ENCODE assay signal across 19 cellular contexts in genomic region chrX:78129714-78130113, GRCh38. TPM values are rescaled to one million over a fixed set of nuclear protein-coding genes. Genes with fewer than 3 reads are reported as not detected.
DNase-seq lines count a peak whose midpoint lies in the region; ATAC-seq, FAIRE-seq and TF ChIP-seq lines count a peak whose summit lies in the region.
"Had no signal": no experiment of that assay in that cellular context is flagged by ENCODE, and none has a peak within 500 bp of the region (broad histone marks: within the 10 kb centered on the region; RNA-seq: fewer than 3 reads in every experiment).

No MANE protein-coding gene starts in this region.

- no peak overlapping the region for H2BK12ac ChIP-seq in H1 (ENCODE audit: low read depth, low read length)

- H3K27me3 Mint-ChIP-seq in activated CD8-positive, alpha-beta T cell treated with anti-CD3 and anti-CD28 coated beads for 36 hours: no peaks in the 10 kb centered on the region
- no peaks in the 10 kb centered on the region for H3K27me3 Mint-ChIP-seq in activated CD8-positive, alpha-beta T cell treated with anti-CD3 and anti-CD28 coated beads, Interleukin-2, amount 10 ng/mL, durations not matched to agents 7 days and 5 days (ENCODE audit: low read depth)
- H3K27me3 Mint-ChIP-seq in GM23338 (ENCODE audit: insufficient read depth, low read depth, poor library complexity): peaks cover 2% of the 10 kb centered on the region

- TF ChIP-seq EP300 in H1 (IDR thresholded peaks at IDR 0.05; ENCODE audit: borderline replicate concordance in 1 of 2, low read depth in 2 of 2, low read length in 2 of 2): no peak

- H4K8ac ChIP-seq in H1 (ENCODE audit: extremely low read depth, insufficient read depth, low read length): no peak overlapping the region

- TF ChIP-seq CTCF in activated CD8-positive, alpha-beta T cell treated with anti-CD3 and anti-CD28 coated beads for 36 hours (IDR thresholded peaks at IDR 0.05): no peak
- TF ChIP-seq CTCF in A673 (conservative IDR thresholded peaks at IDR 0.05; ENCODE audit: low read depth, low read length) (no peak), GM23338 (conservative IDR thresholded peaks at IDR 0.05; ENCODE audit: low read depth in 2 of 2) (no peak), H1 (IDR thresholded peaks at IDR 0.05; ENCODE audit: control extremely low read depth in 1 of 3, insufficient read depth in 1 of 3, low read depth in 1 of 3, low read length in 3 of 3) (no peak)

- H3K56ac ChIP-seq in H1 (replicated peaks; ENCODE audit: insufficient read length, low read depth, low read length): no peak overlapping the region

- no peak overlapping the region for H3K4me3 ChIP-seq in A673 (ENCODE audit: low read depth, low read length, poor library complexity, severe bottlenecking)
- H3K4me3 ChIP-seq in GM23338: no peak overlapping the region
- H3K4me3 ChIP-seq in H1 (ENCODE audit: extremely low read depth in 1 of 4, insufficient read depth in 2 of 4, low read depth in 3 of 4, low read length in 4 of 4): no peak overlapping the region

- POLR2A ChIA-PET in activated CD8-positive, alpha-beta T cell treated with anti-CD3 and anti-CD28 coated beads for 36 hours (lab: Charles Lee): interaction anchor here (2.4 to 3.9 kb wide), 3 partner anchors 10 to 25 kb away, joined by 8 to 29 read pairs (median 11); partner anchors contain the start of genes PGK1 and TAF9B
- POLR2A ChIA-PET in activated CD8-positive, alpha-beta T cell treated with anti-CD3 and anti-CD28 coated beads, Interleukin-2, amount 10 ng/mL, durations not matched to agents 7 days and 5 days (lab: Charles Lee): interaction anchor here (0.6 kb wide), 1 partner anchor 10 kb away, joined by 3 read pairs; no protein-coding TSS in a partner anchor
- POLR2A ChIA-PET in A673 (lab: Charles Lee; ENCODE audit: low non-redundant PET): no interaction called here
- POLR2A ChIA-PET in H1 (lab: Charles Lee; ENCODE audit: partially characterized antibody): interaction anchor here (1.2 to 4.0 kb wide), 5 partner anchors 10 to 384 kb away, joined by 3 to 24 read pairs (median 8); partner anchors contain the start of gene TAF9B

- H3K36me3 Mint-ChIP-seq in activated CD8-positive, alpha-beta T cell treated with anti-CD3 and anti-CD28 coated beads for 36 hours (ENCODE audit: low read depth): peaks cover 46% of the 10 kb centered on the region
- peaks cover 64% of the 10 kb centered on the region for H3K36me3 Mint-ChIP-seq in activated CD8-positive, alpha-beta T cell treated with anti-CD3 and anti-CD28 coated beads, Interleukin-2, amount 10 ng/mL, durations not matched to agents 7 days and 5 days (ENCODE audit: low read depth)
- peaks cover 34% of the 10 kb centered on the region for H3K36me3 Mint-ChIP-seq in GM23338 (ENCODE audit: low read depth)

- no peaks in the 10 kb centered on the region; the same call in 1 of the 2 replicates for H4K20me1 ChIP-seq in GM23338 (replicated peaks; ENCODE audit: insufficient read depth)
- H4K20me1 ChIP-seq in H1 (replicated peaks in 1 of 2; ENCODE audit: control insufficient read depth in 1 of 2, insufficient read depth in 2 of 2, low read length in 2 of 2): no peaks in the 10 kb centered on the region

- no peaks in the 10 kb centered on the region for H3F3A ChIP-seq in GM23338 (replicated peaks; ENCODE audit: low read depth)

- H3K4ac ChIP-seq in H1 (replicated peaks; ENCODE audit: insufficient read length, low read depth, low read length): no peak overlapping the region

- H3K9me3 Mint-ChIP-seq in activated CD8-positive, alpha-beta T cell treated with anti-CD3 and anti-CD28 coated beads for 36 hours: no peaks in the 10 kb centered on the region
- H3K9me3 Mint-ChIP-seq in activated CD8-positive, alpha-beta T cell treated with anti-CD3 and anti-CD28 coated beads, Interleukin-2, amount 10 ng/mL, durations not matched to agents 7 days and 5 days (ENCODE audit: insufficient read depth): no peaks in the 10 kb centered on the region
- no peaks in the 10 kb centered on the region; the same call in 2 of the 3 replicates for H3K9me3 Mint-ChIP-seq in GM23338

- FAIRE-seq in H1 (lab: Jason Lieb, UNC): no peak
- FAIRE-seq: GM19239, H54 had no signal

- peak; percentile 22 for ATAC-seq in activated CD8-positive, alpha-beta T cell treated with anti-CD3 and anti-CD28 coated beads for 36 hours
- ATAC-seq in activated CD8-positive, alpha-beta T cell treated with anti-CD3 and anti-CD28 coated beads, Interleukin-2, amount 10 ng/mL, durations not matched to agents 7 days and 5 days: no peak
- no peak for ATAC-seq in GM23338
- ATAC-seq in GM21447 (IDR thresholded peaks at IDR 0.05; ENCODE audit: unreplicated experiment): no peak
- ATAC-seq in GM19328 (IDR thresholded peaks at IDR 0.05; ENCODE audit: unreplicated experiment): no peak

- H2AK5ac ChIP-seq in H1 (ENCODE audit: low read depth, low read length): no peak overlapping the region

- no peak overlapping the region for H2BK5ac ChIP-seq in H1 (ENCODE audit: low read depth, low read length)

- H2BK20ac ChIP-seq in H1 (ENCODE audit: low read length): no peak overlapping the region

- no peak overlapping the region for H3K9ac ChIP-seq in H1 (replicated peaks in 1 of 4; ENCODE audit: extremely low read depth in 1 of 4, low read depth in 3 of 4, low read length in 3 of 4)
- H3K9ac ChIP-seq: SK-N-SH had no signal

- no peak for DNase-seq in activated CD8-positive, alpha-beta T cell treated with anti-CD3 and anti-CD28 coated beads for 36 hours
- DNase-seq in activated CD8-positive, alpha-beta T cell treated with anti-CD3 and anti-CD28 coated beads, Interleukin-2, amount 10 ng/mL, durations not matched to agents 7 days and 5 days: no peak
- no peak for DNase-seq in A673 (ENCODE audit: low spot score)
- no peak for DNase-seq in GM23338 (ENCODE audit: low spot score)
- DNase-seq in H1 (ENCODE audit: low read depth in 1 of 2, low spot score in 2 of 2): no peak
- no peak for DNase-seq in EL
- DNase-seq: ACHN, C1 segment of cervical spinal cord, GDM1, KG1, NCI-H1105 treated with DMSO at 0.1 percent for 48 hours, NCI-H1694, NCI-H82, SHP77, SK-N-SH had no signal

- H3K27ac ChIP-seq in A673 (ENCODE audit: low read depth, low read length, poor library complexity, severe bottlenecking) (no peak overlapping the region), GM23338 (ENCODE audit: low read depth) (no peak overlapping the region), H1 (ENCODE audit: low read depth, low read length) (no peak overlapping the region)

- no peak overlapping the region for H3K18ac ChIP-seq in H1 (ENCODE audit: extremely low read depth, low read length)

- CTCF ChIA-PET in activated CD8-positive, alpha-beta T cell treated with anti-CD3 and anti-CD28 coated beads for 36 hours (lab: Charles Lee): no interaction called here
- CTCF ChIA-PET in activated CD8-positive, alpha-beta T cell treated with anti-CD3 and anti-CD28 coated beads, Interleukin-2, amount 10 ng/mL, durations not matched to agents 7 days and 5 days (lab: Charles Lee): interaction anchor here (0.8 kb wide), 1 partner anchor 10 kb away, joined by 3 read pairs; the partner anchor contains the start of gene TAF9B
- CTCF ChIA-PET in A673 (lab: Charles Lee): no interaction called here
- CTCF ChIA-PET in H1 (lab: Charles Lee; ENCODE audit: partially characterized antibody): no interaction called here

- no peak for TF ChIP-seq POLR2A in H1 (IDR thresholded peaks at IDR 0.05; ENCODE audit: control extremely low read depth in 1 of 2, low read depth in 2 of 2, low read length in 2 of 2)

- TSS peak; percentile 27 for BruUV-seq in A673 (replicated peaks; lab: Mats Ljungman, UMichigan)

- H3K4me2 ChIP-seq in GM23338: no peak overlapping the region
- H3K4me2 ChIP-seq in H1 (ENCODE audit: insufficient read depth in 1 of 2, low read depth in 2 of 2, low read length in 2 of 2): no peak overlapping the region
- H3K4me2 ChIP-seq: SK-N-SH had no signal

- intact Hi-C loops in activated CD8-positive, alpha-beta T cell treated with anti-CD3 and anti-CD28 coated beads for 36 hours (cut with micrococcal nuclease): loop anchor here (10.0 kb wide), 1 partner anchor 395 kb away; no protein-coding TSS in a partner anchor
- intact Hi-C loops in A673 (cut with micrococcal nuclease; ENCODE audit: unreplicated experiment): loop anchor here (10.0 kb wide), 1 partner anchor 425 kb away; no protein-coding TSS in a partner anchor

- H2BK15ac ChIP-seq in H1 (ENCODE audit: low read length): no peak overlapping the region

- no peak overlapping the region for H3K23ac ChIP-seq in H1 (ENCODE audit: insufficient read length)

- no peaks in the 10 kb centered on the region for H3K79me1 ChIP-seq in H1 (ENCODE audit: low read depth, low read length)

- no peak overlapping the region for H3K4me3 Mint-ChIP-seq in activated CD8-positive, alpha-beta T cell treated with anti-CD3 and anti-CD28 coated beads for 36 hours
- no peak overlapping the region for H3K4me3 Mint-ChIP-seq in activated CD8-positive, alpha-beta T cell treated with anti-CD3 and anti-CD28 coated beads, Interleukin-2, amount 10 ng/mL, durations not matched to agents 7 days and 5 days
- no peak overlapping the region for H3K4me3 Mint-ChIP-seq in GM23338

- H3K79me2 ChIP-seq in GM23338 (replicated peaks; ENCODE audit: insufficient read depth): no peaks in the 10 kb centered on the region
- H3K79me2 ChIP-seq in H1 (ENCODE audit: control insufficient read depth in 1 of 2, insufficient read depth in 2 of 2, low read length in 2 of 2): no peaks in the 10 kb centered on the region; a peak in 1 of 4 replicates

- H3K36me3 ChIP-seq in A673 (ENCODE audit: insufficient read depth, low read length, poor library complexity, severe bottlenecking) (peaks cover 51% of the 10 kb centered on the region), GM23338 (ENCODE audit: insufficient read depth) (peaks cover 17% of the 10 kb centered on the region), H1 (ENCODE audit: control insufficient read depth in 2 of 4, insufficient read depth in 4 of 4, low read length in 3 of 4) (peaks cover 1 to 64% (median 11%) of the 10 kb centered on the region in 4 experiments; a peak in 7 of 8 replicates)

- no peak overlapping the region for H3K14ac ChIP-seq in H1 (ENCODE audit: insufficient read length)

- H3K4me1 ChIP-seq in A673 (ENCODE audit: insufficient read depth, low read length, poor library complexity, severe bottlenecking) (no peaks in the 10 kb centered on the region), GM23338 (ENCODE audit: insufficient read depth) (no peaks in the 10 kb centered on the region), H1 (replicated peaks in 1 of 4; ENCODE audit: control insufficient read depth in 3 of 4, insufficient read depth in 4 of 4, low read length in 3 of 4) (no peaks in the 10 kb centered on the region)

- no peaks in the 10 kb centered on the region for H3K9me2 ChIP-seq in GM23338 (ENCODE audit: insufficient read depth)
- H3K9me2 ChIP-seq: SK-N-SH had no signal

- TF ChIP-seq RAD21 in H1 (IDR thresholded peaks at IDR 0.05 in 1 of 2, conservative IDR thresholded peaks at IDR 0.05 in 1 of 2; ENCODE audit: low read depth in 2 of 2, low read length in 2 of 2): no peak

- H4K5ac ChIP-seq in H1 (ENCODE audit: insufficient read length, low read depth, low read length): no peak overlapping the region

- H3K27ac Mint-ChIP-seq in activated CD8-positive, alpha-beta T cell treated with anti-CD3 and anti-CD28 coated beads for 36 hours: peak overlapping the region; percentile 78
- no peak overlapping the region for H3K27ac Mint-ChIP-seq in activated CD8-positive, alpha-beta T cell treated with anti-CD3 and anti-CD28 coated beads, Interleukin-2, amount 10 ng/mL, durations not matched to agents 7 days and 5 days
- no peak overlapping the region for H3K27ac Mint-ChIP-seq in GM23338

- H3K9me3 ChIP-seq in A673 (ENCODE audit: low read depth, low read length, poor library complexity, severe bottlenecking) (no peaks in the 10 kb centered on the region), H1 (ENCODE audit: insufficient read depth in 2 of 2, low read depth in 1 of 2, low read length in 1 of 2) (no peaks in the 10 kb centered on the region)
- H3K9me3 ChIP-seq: SK-N-SH had no signal

- H2AFZ ChIP-seq in GM23338: no peak overlapping the region
- H2AFZ ChIP-seq in H1 (ENCODE audit: low read length): no peak overlapping the region

- H3K27me3 ChIP-seq in A673 (replicated peaks; ENCODE audit: insufficient read depth, low read depth, low read length, poor library complexity) (no peaks in the 10 kb centered on the region), GM23338 (ENCODE audit: insufficient read depth) (no peaks in the 10 kb centered on the region), H1 (replicated peaks in 1 of 4; ENCODE audit: control insufficient read depth in 3 of 4, extremely low read depth in 1 of 4, insufficient read depth in 3 of 4, low read length in 3 of 4) (no peaks in the 10 kb centered on the region)

- H3K23me2 ChIP-seq in H1 (ENCODE audit: low read depth, low read length): no peaks in the 10 kb centered on the region

- H4K91ac ChIP-seq in H1 (replicated peaks; ENCODE audit: insufficient read length, low read length): no peak overlapping the region

- peaks cover 11% of the 10 kb centered on the region for H3K4me1 Mint-ChIP-seq in activated CD8-positive, alpha-beta T cell treated with anti-CD3 and anti-CD28 coated beads for 36 hours (ENCODE audit: low read depth)
- H3K4me1 Mint-ChIP-seq in activated CD8-positive, alpha-beta T cell treated with anti-CD3 and anti-CD28 coated beads, Interleukin-2, amount 10 ng/mL, durations not matched to agents 7 days and 5 days (ENCODE audit: low read depth): peaks cover 1% of the 10 kb centered on the region
- no peaks in the 10 kb centered on the region for H3K4me1 Mint-ChIP-seq in GM23338

- no peak overlapping the region for H2BK120ac ChIP-seq in H1 (replicated peaks; ENCODE audit: low read depth, low read length)

RNA-seq across cellular contexts. Expression of gene TAF9B, which starts 9.7 kb away (rescaled TPM):
- 10 to 100 TPM; 11.3 to 13.4 TPM for total RNA-seq in activated CD8-positive, alpha-beta T cell treated with anti-CD3 and anti-CD28 coated beads for 36 hours
- total RNA-seq in activated CD8-positive, alpha-beta T cell treated with anti-CD3 and anti-CD28 coated beads, Interleukin-2, amount 10 ng/mL, durations not matched to agents 7 days and 5 days: 10 to 100 TPM; 16.6 to 19.0 TPM
- total RNA-seq in A673 (2021): 40.7 and 41.6 TPM in 2 replicates
- 37.8 and 44.4 TPM in 2 replicates for total RNA-seq in GM23338 (2014; rRNA removed; shearing (Covaris generic))
- polyA plus RNA-seq in GM23338 (2016; fragmentation: Nextera tagmentation; extraction: Ambion mirVana): 17.5 and 23.1 TPM in 2 replicates
- 20.8 and 23.8 TPM in 2 replicates for total RNA-seq in H1 (2021; fragmentation: NEBNext Ultra II Directional; extraction: Animal tissue kit (Norgen Biotek cat#: 25700))
- 23.6 and 42.8 TPM in 2 replicates for polyA plus RNA-seq in H1 (2011; rRNA removed)
- 26.4 TPM for polyA plus RNA-seq in H1 (2011; cell fraction: cytosol; rRNA removed)
- polyA plus RNA-seq in H1 (2011; cell fraction: nucleus; rRNA removed): 6.9 TPM
- 16.0 to 33.1 TPM (median 24.7 TPM) in 4 replicates for polyA plus RNA-seq in H1 (2012, experiment 1 of 2)
- polyA plus RNA-seq in H1 (2012, experiment 2 of 2): 2.3 TPM
- 15.4 TPM for polyA plus RNA-seq in H1 (2013, experiment 1 of 2)
- polyA plus RNA-seq in H1 (2013, experiment 2 of 2): 16.7 TPM
- 26.9 and 36.5 TPM in 2 replicates for polyA minus RNA-seq in H1 (2011; rRNA and poly(A)+ RNA removed)
- 13.4 TPM for polyA minus RNA-seq in H1 (2011; cell fraction: cytosol; rRNA and poly(A)+ RNA removed)
- polyA minus RNA-seq in H1 (2011; cell fraction: nucleus; rRNA and poly(A)+ RNA removed): 12.4 TPM

RNA-seq across cellular contexts. Expression of gene PGK1, which starts 25.7 kb away (rescaled TPM):
- 1,000 to 10,000 TPM; 1,745 to 1,759 TPM for total RNA-seq in activated CD8-positive, alpha-beta T cell treated with anti-CD3 and anti-CD28 coated beads for 36 hours
- 1,000 to 10,000 TPM; 1,137 to 1,152 TPM for total RNA-seq in activated CD8-positive, alpha-beta T cell treated with anti-CD3 and anti-CD28 coated beads, Interleukin-2, amount 10 ng/mL, durations not matched to agents 7 days and 5 days
- total RNA-seq in A673 (2021): 432 and 438 TPM in 2 replicates
- total RNA-seq in GM23338 (2014; rRNA removed; shearing (Covaris generic)): 336 and 393 TPM in 2 replicates
- 249 and 262 TPM in 2 replicates for polyA plus RNA-seq in GM23338 (2016; fragmentation: Nextera tagmentation; extraction: Ambion mirVana)
- 396 and 427 TPM in 2 replicates for total RNA-seq in H1 (2021; fragmentation: NEBNext Ultra II Directional; extraction: Animal tissue kit (Norgen Biotek cat#: 25700))
- 207 and 328 TPM in 2 replicates for polyA plus RNA-seq in H1 (2011; rRNA removed)
- polyA plus RNA-seq in H1 (2011; cell fraction: cytosol; rRNA removed): 384 TPM
- 195 TPM for polyA plus RNA-seq in H1 (2011; cell fraction: nucleus; rRNA removed)
- polyA plus RNA-seq in H1 (2012, experiment 1 of 2): 326 to 509 TPM (median 428 TPM) in 4 replicates
- polyA plus RNA-seq in H1 (2012, experiment 2 of 2): 226 TPM
- polyA plus RNA-seq in H1 (2013, experiment 1 of 2): 182 TPM
- 189 TPM for polyA plus RNA-seq in H1 (2013, experiment 2 of 2)
- polyA minus RNA-seq in H1 (2011; rRNA and poly(A)+ RNA removed): 251 and 396 TPM in 2 replicates
- 154 TPM for polyA minus RNA-seq in H1 (2011; cell fraction: cytosol; rRNA and poly(A)+ RNA removed)
- 74.5 TPM for polyA minus RNA-seq in H1 (2011; cell fraction: nucleus; rRNA and poly(A)+ RNA removed)
